14 cellular contexts compared by ENCODE assay signal in genomic region chr13:97429681-97430081, GRCh38. TPM values are rescaled to one million over a fixed set of nuclear protein-coding genes. Genes with fewer than 3 reads are reported as not detected.
A peak's percentile ranks its signal among the peaks of the same experiment; 100 is the strongest.
DNase-seq lines count a peak whose midpoint lies in the region; ATAC-seq, FAIRE-seq and TF ChIP-seq lines count a peak whose summit lies in the region.
"Had no signal": no experiment of that assay in that cellular context is flagged by ENCODE, and none has a peak within 500 bp of the region (broad histone marks: within the 10 kb centered on the region; RNA-seq: fewer than 3 reads in every experiment).

No MANE protein-coding gene starts in this region.

- no peaks in the 10 kb centered on the region for H3K27me3 Mint-ChIP-seq in astrocyte (ENCODE audit: low read depth, unreplicated experiment)

- ATAC-seq in GM19023 (IDR thresholded peaks at IDR 0.05; ENCODE audit: unreplicated experiment), result no peak

- TF ChIP-seq CTCF in astrocyte (IDR thresholded peaks at IDR 0.05; ENCODE audit: insufficient read depth, low read depth, low read length), result no peak

- H3K4me3 Mint-ChIP-seq in astrocyte (ENCODE audit: unreplicated experiment), result peak overlapping the region; percentile 47

- H3K27ac Mint-ChIP-seq in astrocyte (ENCODE audit: unreplicated experiment), result peak overlapping the region; percentile 75

- no peaks in the 10 kb centered on the region for H3K9me3 Mint-ChIP-seq in astrocyte (ENCODE audit: unreplicated experiment)

- H3K4me2 ChIP-seq in astrocyte (ENCODE audit: low read length), result peak overlapping the region; percentile 80

- H3K27ac ChIP-seq in astrocyte (ENCODE audit: low read depth, low read length) (no peak overlapping the region), substantia nigra (ENCODE audit: low read depth, low read length, poor library complexity, severe bottlenecking) (peak overlapping the region; percentile 74)
- H3K27ac ChIP-seq: left ventricle myocardium inferior, testis had no signal

- no peak for FAIRE-seq in astrocyte (lab: Jason Lieb, UNC)

- H3K4me1 Mint-ChIP-seq in astrocyte (ENCODE audit: low read depth, unreplicated experiment), result peaks cover 17% of the 10 kb centered on the region

- no peaks in the 10 kb centered on the region for H3K9me3 ChIP-seq in astrocyte (ENCODE audit: insufficient read depth, low read depth, low read length)
- H3K9me3 ChIP-seq: left ventricle myocardium inferior, testis had no signal

- peaks cover 6% of the 10 kb centered on the region for H3K4me1 ChIP-seq in astrocyte (ENCODE audit: insufficient read depth, low read length)

- peaks cover under 1% of the 10 kb centered on the region for H4K20me1 ChIP-seq in astrocyte (ENCODE audit: insufficient read depth, low read length)

- peak overlapping the region; percentile 46 for H3K9ac ChIP-seq in astrocyte (ENCODE audit: low read length)

- DNase-seq in NCI-H1092 treated with DMSO at 0.1 percent for 48 hours (lab: John Stamatoyannopoulos, UW) (peak; percentile 65), NCI-H1092 (lab: John Stamatoyannopoulos, UW) (no peak), astrocyte (ENCODE audit: low read depth) (peak; percentile 52), hypothalamus (lab: John Stamatoyannopoulos, UW) (peak in 34 of 51 donors; percentile 5 to 81 (median 24)), substantia nigra (lab: John Stamatoyannopoulos, UW) (peak in 27 of 49 donors; percentile 6 to 61 (median 27)), NCI-H82 treated with DMSO at 0.1 percent for 48 hours (lab: John Stamatoyannopoulos, UW; ENCODE audit: unreplicated experiment) (no peak), NCI-H510A treated with DMSO at 0.1 percent for 48 hours (lab: John Stamatoyannopoulos, UW) (no peak)
- DNase-seq: 8988T; effector CD4-positive, alpha-beta T cell; left ventricle myocardium inferior; NCI-H1694 treated with DMSO at 0.1 percent for 48 hours; stimulated activated CD4-positive, alpha-beta T cell treated with anti-CD3 and anti-CD28 coated beads, Interleukin-15, amount 100 ng/mL, for 24 hours; testis had no signal

- H3K79me2 ChIP-seq in astrocyte (ENCODE audit: insufficient read depth, low read length), result peaks cover 4% of the 10 kb centered on the region

- H3K36me3 ChIP-seq in astrocyte (ENCODE audit: insufficient read depth, low read length), result no peaks in the 10 kb centered on the region
- H3K36me3 ChIP-seq: left ventricle myocardium inferior had no signal

- peak overlapping the region; percentile 40 for H3K4me3 ChIP-seq in astrocyte (ENCODE audit: insufficient read depth, low read depth, low read length)
- H3K4me3 ChIP-seq: left ventricle myocardium inferior, testis had no signal

- H3K36me3 Mint-ChIP-seq in astrocyte (ENCODE audit: low read depth, unreplicated experiment), result no peaks in the 10 kb centered on the region

- no peaks in the 10 kb centered on the region for H3K27me3 ChIP-seq in astrocyte (ENCODE audit: insufficient read depth, low read length)
- H3K27me3 ChIP-seq: testis had no signal

- H2AFZ ChIP-seq in astrocyte (ENCODE audit: low read depth, low read length), result peak overlapping the region; percentile 51

RNA-seq across cellular contexts. Expression of gene RAP2A, which starts 4.3 kb away (rescaled TPM):
- 46.6 and 53.0 TPM in 2 replicates for total RNA-seq in astrocyte

Comparison
In these comparisons a context has a peak if more than half of its experiments do, and no peak if none do; other contexts are left out.
1. DNase-seq: peak in NCI-H1092 treated with DMSO at 0.1 percent for 48 hours (single experiment), astrocyte (single experiment), hypothalamus (34 of 51) and substantia nigra (27 of 49); none in NCI-H1092 (single experiment), NCI-H82 treated with DMSO at 0.1 percent for 48 hours (single experiment) and NCI-H510A treated with DMSO at 0.1 percent for 48 hours (single experiment).